In the genomic region with DNA sequence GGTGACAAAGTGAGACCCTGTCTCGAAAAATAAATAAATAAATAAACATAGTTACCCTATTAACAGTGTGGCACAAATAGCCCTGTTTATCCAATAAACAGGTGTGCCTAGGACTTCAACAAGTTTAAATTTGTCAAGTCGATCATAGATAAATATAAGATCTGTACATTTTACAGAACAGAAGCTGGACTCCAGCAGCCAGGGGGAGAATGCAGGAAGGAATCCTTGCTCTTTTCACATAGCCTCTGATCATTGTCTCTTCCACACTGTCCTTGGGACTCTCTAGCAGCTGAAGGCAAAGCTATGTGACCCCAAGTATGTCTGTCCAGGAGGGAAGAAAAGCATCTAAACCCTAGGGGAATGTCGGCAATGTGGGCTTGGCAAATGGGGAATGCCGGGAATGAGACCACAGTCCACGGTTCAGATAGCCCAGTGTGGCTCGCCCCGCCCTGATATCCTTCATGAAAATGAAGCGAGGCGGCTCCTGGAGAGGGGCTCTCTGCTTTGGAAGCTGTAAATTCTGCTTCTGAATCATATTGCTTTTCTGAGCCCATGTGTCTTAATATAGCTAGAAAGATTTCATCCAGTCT, we compare ENCODE assay signal across 9 cellular contexts. TPM values are rescaled to one million over a fixed set of nuclear protein-coding genes. Genes with fewer than 3 reads are reported as not detected.
DNase-seq lines count a peak whose midpoint lies in the region; ATAC-seq, FAIRE-seq and TF ChIP-seq lines count a peak whose summit lies in the region.
"Had no signal": no experiment of that assay in that cellular context is flagged by ENCODE, and none has a peak within 500 bp of the region (broad histone marks: within the 10 kb centered on the region; RNA-seq: fewer than 3 reads in every experiment).

No MANE protein-coding gene starts in this region.

- no peak for FAIRE-seq in H54 (lab: Jason Lieb, UNC)

- peaks cover 4% of the 10 kb centered on the region for H3K9me3 Mint-ChIP-seq in WTC11

- 0 out of 2 replicates have a peak, but pooled peaks have one; percentile 15 for TF ChIP-seq POLR2A in H54 (IDR thresholded peaks at IDR 0.05; ENCODE audit: low read depth, low read length)

- H3K27ac Mint-ChIP-seq in WTC11 = peak overlapping the region; percentile 82; the same call in 1 of the 2 replicates

- H3K4me1 Mint-ChIP-seq in WTC11 = peaks cover 9% of the 10 kb centered on the region

- CTCF ChIA-PET in WTC11 (lab: Charles Lee) = interaction anchor here (0.6 to 1.3 kb wide), 9 partner anchors 27 to 1125 kb away, joined by 3 to 6 read pairs (median 4); partner anchors contain the start of genes MIF4GD and SLC25A19

- POLR2A ChIA-PET in WTC11 (lab: Charles Lee) = interaction anchor here (0.5 to 0.6 kb wide), 3 partner anchors 53 to 248 kb away, joined by 3 to 4 read pairs (median 3); no protein-coding TSS in a partner anchor

- H3K4me3 Mint-ChIP-seq in WTC11 = no peak overlapping the region

- peak; percentile 57 for DNase-seq in H54 (ENCODE audit: insufficient read length, low spot score)
- DNase-seq in WTC11 (ENCODE audit: low spot score) = peak; percentile 50
- peak; percentile 97 for DNase-seq in islet precursor cell
- DNase-seq in smooth muscle cell of the brain vasculature (ENCODE audit: low read depth, low spot score) = peak; percentile 4
- no peak for DNase-seq in Ammon's horn (ENCODE audit: low spot score)
- no peak for DNase-seq in NCI-H1417 treated with DMSO at 0.1 percent for 48 hours (lab: John Stamatoyannopoulos, UW)
- DNase-seq: T-helper 2 cell had no signal

- peak; percentile 76 for ATAC-seq in WTC11
- no peak for ATAC-seq in GM18861 (IDR thresholded peaks at IDR 0.05; ENCODE audit: unreplicated experiment)
- no peak for ATAC-seq in HG02642 (IDR thresholded peaks at IDR 0.05; ENCODE audit: poor library complexity, unreplicated experiment)

- TF ChIP-seq CTCF in WTC11 (IDR thresholded peaks at IDR 0.05) = no peak

- H3K36me3 Mint-ChIP-seq in WTC11 = no peaks in the 10 kb centered on the region

- no peaks in the 10 kb centered on the region for H3K27me3 Mint-ChIP-seq in WTC11 (ENCODE audit: low read depth)

TF ChIP-seq in WTC11, 78 proteins besides CTCF, POLR2A, EP300 and RAD21:
- TF ChIP-seq NR3C1 (CRISPR knock-in tag; conservative IDR thresholded peaks at IDR 0.05; ENCODE audit: low read depth) (no peak), CREM (CRISPR knock-in tag; IDR thresholded peaks at IDR 0.05) (no peak), NFATC4 (CRISPR knock-in tag; IDR thresholded peaks at IDR 0.05) (no peak), ZNF671 (CRISPR knock-in tag; IDR thresholded peaks at IDR 0.05) (no peak), PRRX2 (CRISPR knock-in tag; IDR thresholded peaks at IDR 0.05) (no peak), GRHL2 (CRISPR knock-in tag; IDR thresholded peaks at IDR 0.05; ENCODE audit: insufficient replicate concordance, severe bottlenecking) (no peak)
- TF ChIP-seq, protein P1, sequence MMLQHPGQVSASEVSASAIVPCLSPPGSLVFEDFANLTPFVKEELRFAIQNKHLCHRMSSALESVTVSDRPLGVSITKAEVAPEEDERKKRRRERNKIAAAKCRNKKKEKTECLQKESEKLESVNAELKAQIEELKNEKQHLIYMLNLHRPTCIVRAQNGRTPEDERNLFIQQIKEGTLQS (CRISPR knock-in tag; conservative IDR thresholded peaks at IDR 0.05) = no peak
- TF ChIP-seq, protein P2, sequence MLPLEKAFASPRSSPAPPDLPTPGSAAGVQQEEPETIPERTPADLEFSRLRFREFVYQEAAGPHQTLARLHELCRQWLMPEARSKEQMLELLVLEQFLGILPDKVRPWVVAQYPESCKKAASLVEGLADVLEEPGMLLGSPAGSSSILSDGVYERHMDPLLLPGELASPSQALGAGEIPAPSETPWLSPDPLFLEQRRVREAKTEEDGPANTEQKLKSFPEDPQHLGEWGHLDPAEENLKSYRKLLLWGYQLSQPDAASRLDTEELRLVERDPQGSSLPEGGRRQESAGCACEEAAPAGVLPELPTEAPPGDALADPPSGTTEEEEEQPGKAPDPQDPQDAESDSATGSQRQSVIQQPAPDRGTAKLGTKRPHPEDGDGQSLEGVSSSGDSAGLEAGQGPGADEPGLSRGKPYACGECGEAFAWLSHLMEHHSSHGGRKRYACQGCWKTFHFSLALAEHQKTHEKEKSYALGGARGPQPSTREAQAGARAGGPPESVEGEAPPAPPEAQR (CRISPR knock-in tag; IDR thresholded peaks at IDR 0.05) = no peak

RNA-seq across cellular contexts. Expression of gene GRB2, which starts 24.8 kb away (rescaled TPM):
- 82.9 to 93.3 TPM (median 92.6 TPM) in 3 replicates for total RNA-seq in WTC11 (2021)

RNA-seq across cellular contexts. Expression of gene TMEM94, which starts 26.2 kb away (rescaled TPM):
- total RNA-seq in WTC11 (2021) = 64.7 to 76.9 TPM (median 68.6 TPM) in 3 replicates

Comparison
In these comparisons a context has a peak if more than half of its experiments do, and no peak if none do; other contexts are left out.
1. DNase-seq: peak in H54 (single experiment), WTC11 (single experiment), islet precursor cell (single experiment) and smooth muscle cell of the brain vasculature (single experiment); none in Ammon's horn (single experiment) and NCI-H1417 treated with DMSO at 0.1 percent for 48 hours (single experiment).